ENCODE assay signal across 8 cellular contexts in the genomic region with DNA sequence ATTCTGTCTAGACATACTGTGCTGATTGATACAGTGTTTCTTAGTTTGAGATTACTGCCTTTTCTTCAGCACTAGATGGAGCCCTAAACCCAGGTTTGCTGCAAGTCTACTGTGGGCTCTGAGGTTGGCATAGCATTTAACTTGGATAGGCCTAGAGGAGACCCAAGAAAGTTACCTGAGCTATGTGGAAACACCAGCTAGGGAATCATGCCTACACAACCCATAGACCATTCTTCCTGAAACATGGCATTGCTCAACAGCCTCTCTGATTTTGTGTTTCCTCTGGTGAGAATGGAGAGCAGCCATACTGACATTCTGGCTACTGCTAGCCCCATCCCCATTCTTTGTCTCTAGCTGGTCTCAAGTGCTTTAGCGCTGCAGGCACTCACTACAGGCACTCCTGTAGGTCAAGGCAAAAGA.
A peak's percentile ranks its signal among the peaks of the same experiment; 100 is the strongest.
DNase-seq lines count a peak whose midpoint lies in the region; ATAC-seq, FAIRE-seq and TF ChIP-seq lines count a peak whose summit lies in the region.

No MANE protein-coding gene starts in this region.

- BruUV-seq in GM12878 (replicated peaks; lab: Mats Ljungman, UMichigan) = no TSS peak

- H3K4me1 ChIP-seq in GM12878 (ENCODE audit: control insufficient read depth, insufficient read depth, low read length) (no peaks in the 10 kb centered on the region), lower lobe of right lung (no peaks in the 10 kb centered on the region)

- H3K9ac ChIP-seq in GM12878 (ENCODE audit: control insufficient read depth, insufficient read depth, low read length) = no peak overlapping the region

- no peaks in the 10 kb centered on the region for H3K36me3 ChIP-seq in GM12878 (ENCODE audit: control insufficient read depth in 2 of 2, insufficient read depth in 2 of 2, low read length in 1 of 2)
- no peaks in the 10 kb centered on the region for H3K36me3 ChIP-seq in lower lobe of right lung

- H3K27me3 ChIP-seq in GM12878 (replicated peaks in 1 of 2; ENCODE audit: control insufficient read depth in 2 of 2, insufficient read depth in 2 of 2, low read length in 1 of 2) (no peaks in the 10 kb centered on the region), lower lobe of right lung (ENCODE audit: low read depth) (no peaks in the 10 kb centered on the region)

- no peak overlapping the region for H3K4me3 ChIP-seq in GM12878
- H3K4me3 ChIP-seq in lower lobe of right lung = no peak overlapping the region

- no peak overlapping the region for H2AFZ ChIP-seq in GM12878 (ENCODE audit: control insufficient read depth, low read depth, low read length)

- no peak overlapping the region for H3K4me2 ChIP-seq in GM12878 (ENCODE audit: control insufficient read depth, insufficient read depth)

- peak; percentile 55 for DNase-seq in ACHN
- DNase-seq in GM12892 (ENCODE audit: insufficient read length) = no peak
- DNase-seq in NCI-H1048 (lab: John Stamatoyannopoulos, UW) = peak; percentile 12
- peak; percentile 1 for DNase-seq in GM12878 (ENCODE audit: low read depth, low spot score)
- no peak for DNase-seq in lower lobe of right lung
- no peak for DNase-seq in activated T-cell treated with anti-CD3 and anti-CD28 coated beads for 4 hours

- peak; percentile 89 for TF ChIP-seq RAD21 in GM12878 (IDR thresholded peaks at IDR 0.05; ENCODE audit: insufficient read depth, low read depth, low read length)

- POLR2A ChIA-PET in GM12878 (lab: Charles Lee) = no interaction called here

- TF ChIP-seq CTCF in GM12878 (IDR thresholded peaks at IDR 0.05 in 2 of 3, conservative IDR thresholded peaks at IDR 0.05 in 1 of 3; ENCODE audit: control insufficient read depth in 2 of 3, extremely low read depth in 1 of 3, insufficient read depth in 1 of 3, low read depth in 3 of 3, low read length in 3 of 3) (peak; percentile 62 to 77 (median 66)), lower lobe of right lung (IDR thresholded peaks at IDR 0.05) (peak; percentile 42)

- FAIRE-seq in GM12892 (lab: Jason Lieb, UNC) (peak; percentile 77), GM12878 (lab: Jason Lieb, UNC) (no peak)

- H4K20me1 ChIP-seq in GM12878 (ENCODE audit: control insufficient read depth, insufficient read depth) = no peaks in the 10 kb centered on the region

- no peak for TF ChIP-seq POLR2A in GM12892 (IDR thresholded peaks at IDR 0.05; ENCODE audit: low read depth, low read length)
- no peak for TF ChIP-seq POLR2A in GM12878 (IDR thresholded peaks at IDR 0.05; ENCODE audit: low read depth, low read length)

- RAD21 ChIA-PET in GM12878 (lab: Charles Lee; ENCODE audit: unreplicated experiment) = interaction anchor here (0.8 to 5.8 kb wide), 9 partner anchors 33 to 1051 kb away, joined by 3 to 35 read pairs (median 6); no protein-coding TSS in a partner anchor

- H3K9me3 ChIP-seq in GM12878 (replicated peaks; ENCODE audit: control insufficient read depth, insufficient read depth, low read length) = no peaks in the 10 kb centered on the region
- no peaks in the 10 kb centered on the region for H3K9me3 ChIP-seq in lower lobe of right lung

- WGBS in GM12878 (ENCODE audit: insufficient coverage, insufficient replicate concordance, low lambda C conversion rate, missing lambda C conversion rate) = 25% methylated on average over 1 of the region's 1 CpG

- ATAC-seq in HG02759 (IDR thresholded peaks at IDR 0.05; ENCODE audit: unreplicated experiment) (peak; percentile 92), GM12878 (peak; percentile 97), lower lobe of right lung (peak; percentile 82 to 88)
- no peak for ATAC-seq in activated CD4-positive, CD25-positive, alpha-beta regulatory T cell treated with anti-CD3 and anti-CD28 coated beads, Interleukin-2, amount 50 U/mL, for 24 hours

- SMC1A ChIA-PET in GM12878 (lab: Charles Lee; ENCODE audit: uncharacterized antibody, unreplicated experiment) = interaction anchor here (0.6 to 3.5 kb wide), 12 partner anchors 13 to 1051 kb away, joined by 3 to 22 read pairs (median 4); no protein-coding TSS in a partner anchor

- CTCF ChIA-PET in GM12878 (lab: Yijun Ruan, JAX) = interaction anchor here (0.7 to 3.4 kb wide), 24 partner anchors 9 to 1052 kb away, joined by 3 to 21 read pairs (median 4); no protein-coding TSS in a partner anchor

- intact Hi-C loops in GM12878 (cut with micrococcal nuclease; ENCODE audit: unreplicated experiment) = loop anchor here (1.0 to 5.0 kb wide), 6 partner anchors 41 to 1051 kb away; no protein-coding TSS in a partner anchor
- intact Hi-C loops in lower lobe of right lung (cut with DNase I) = no loop called here

- TF ChIP-seq EP300 in GM12878 (IDR thresholded peaks at IDR 0.05; ENCODE audit: borderline replicate concordance in 1 of 2, control insufficient read depth in 1 of 2, low read depth in 2 of 2, low read length in 2 of 2) = no peak

- H3K27ac ChIP-seq in GM12878 (ENCODE audit: control insufficient read depth, insufficient read depth) = no peak overlapping the region
- no peak overlapping the region for H3K27ac ChIP-seq in lower lobe of right lung

- no peaks in the 10 kb centered on the region for H3K79me2 ChIP-seq in GM12878 (ENCODE audit: control insufficient read depth, insufficient read depth, low read length)

- in situ Hi-C loops in ACHN (cut with HindIII; ENCODE audit: low pct_ligation_motif_present, low pct_unique_long_range_greater_than_20kb, low sequenced_read_pairs) = no loop called here
- in situ Hi-C loops in GM12878 (cut with MboI) = loop anchor here (10.0 kb wide), 1 partner anchor 865 kb away; no protein-coding TSS in a partner anchor

TF ChIP-seq in GM12878, 131 proteins besides CTCF, POLR2A, EP300 and RAD21:
- TF ChIP-seq SMC3 (IDR thresholded peaks at IDR 0.05; ENCODE audit: borderline replicate concordance, low read length) = peak; percentile 87
- TF ChIP-seq RELA (IDR thresholded peaks at IDR 0.05; ENCODE audit: borderline replicate concordance, partially characterized antibody) = no peak

Comparison
In these comparisons a context has a peak if more than half of its experiments do, and no peak if none do; other contexts are left out.
1. DNase-seq: peak in ACHN (single experiment), NCI-H1048 (single experiment) and GM12878 (single experiment); none in GM12892 (single experiment), lower lobe of right lung (single experiment) and activated T-cell treated with anti-CD3 and anti-CD28 coated beads for 4 hours (single experiment).
2. ATAC-seq: peak in HG02759 (single experiment), GM12878 (single experiment) and lower lobe of right lung (2 of 2); none in activated CD4-positive, CD25-positive, alpha-beta regulatory T cell treated with anti-CD3 and anti-CD28 coated beads, Interleukin-2, amount 50 U/mL, for 24 hours (0 of 2).